In genomic region chr19:5624154-5624663, GRCh38 we compare ENCODE assay signal across 9 cellular contexts. TPM values are rescaled to one million over a fixed set of nuclear protein-coding genes. Genes with fewer than 3 reads are reported as not detected.
A peak's percentile ranks its signal among the peaks of the same experiment; 100 is the strongest.
DNase-seq lines count a peak whose midpoint lies in the region; ATAC-seq, FAIRE-seq and TF ChIP-seq lines count a peak whose summit lies in the region.
"Had no signal": no experiment of that assay in that cellular context is flagged by ENCODE, and none has a peak within 500 bp of the region (broad histone marks: within the 10 kb centered on the region; RNA-seq: fewer than 3 reads in every experiment).

No MANE protein-coding gene starts in this region.

- peaks cover 70% of the 10 kb centered on the region for H3K4me1 ChIP-seq in HepG2 (ENCODE audit: insufficient read depth, low read length)

- H3K4me1 Mint-ChIP-seq in chondrocyte (ENCODE audit: low read depth): peaks cover 45% of the 10 kb centered on the region
- H3K4me1 Mint-ChIP-seq in stimulated activated naive CD8-positive, alpha-beta T cell treated with anti-CD3 and anti-CD28 coated beads, Interleukin-15, Interleukin-2, amounts not matched to agents 100 ng/mL and 50 ng/mL, for 24 hours (ENCODE audit: low read depth): peaks cover 77% of the 10 kb centered on the region

- H3K36me3 Mint-ChIP-seq in chondrocyte (ENCODE audit: low read depth): peaks cover 24% of the 10 kb centered on the region
- H3K36me3 Mint-ChIP-seq in stimulated activated naive CD8-positive, alpha-beta T cell treated with anti-CD3 and anti-CD28 coated beads, Interleukin-15, Interleukin-2, amounts not matched to agents 100 ng/mL and 50 ng/mL, for 24 hours (ENCODE audit: low read depth): peaks cover 83% of the 10 kb centered on the region

- DNase-seq in NCI-H1105 treated with DMSO at 0.1 percent for 48 hours (lab: John Stamatoyannopoulos, UW) (peak; percentile 34), NCI-H1105 (lab: John Stamatoyannopoulos, UW) (no peak), RWPE1 (ENCODE audit: low spot score) (no peak), chondrocyte (ENCODE audit: low spot score) (no peak), HepG2 (ENCODE audit: low spot score) (no peak), OCI-M2 (lab: John Stamatoyannopoulos, UW; ENCODE audit: unreplicated experiment) (no peak)

- H3K27ac ChIP-seq in RWPE1 (peak overlapping the region; percentile 90), HepG2 (ENCODE audit: extremely low read length, insufficient read depth, low read length) (peak overlapping the region; percentile 94)

- H3K4me2 ChIP-seq in HepG2 (ENCODE audit: low read depth, low read length): peak overlapping the region; percentile 93

- ATAC-seq in HepG2 (peak; percentile 8; the same call in 1 of the 3 replicates), GM18861 (IDR thresholded peaks at IDR 0.05; ENCODE audit: unreplicated experiment) (no peak)

- peaks cover 16 to 46% of the 10 kb centered on the region in 2 experiments for H3K36me3 ChIP-seq in HepG2 (replicated peaks in 1 of 2; ENCODE audit: control insufficient read depth in 1 of 2, insufficient read depth in 2 of 2, low read length in 2 of 2)

- peaks cover 0 to 7% of the 10 kb centered on the region in 2 experiments; a peak in 2 of 5 replicates for H3K27me3 ChIP-seq in HepG2 (ENCODE audit: control insufficient read depth in 1 of 2, insufficient read depth in 2 of 2, low read length in 2 of 2)

- no peaks in the 10 kb centered on the region for H3K27me3 Mint-ChIP-seq in chondrocyte (ENCODE audit: low read depth)
- H3K27me3 Mint-ChIP-seq in stimulated activated naive CD8-positive, alpha-beta T cell treated with anti-CD3 and anti-CD28 coated beads, Interleukin-15, Interleukin-2, amounts not matched to agents 100 ng/mL and 50 ng/mL, for 24 hours: no peaks in the 10 kb centered on the region

- no peaks in the 10 kb centered on the region for H3K9me3 Mint-ChIP-seq in chondrocyte (ENCODE audit: low read depth)
- no peaks in the 10 kb centered on the region for H3K9me3 Mint-ChIP-seq in stimulated activated naive CD8-positive, alpha-beta T cell treated with anti-CD3 and anti-CD28 coated beads, Interleukin-15, Interleukin-2, amounts not matched to agents 100 ng/mL and 50 ng/mL, for 24 hours

- POLR2A ChIA-PET in RWPE1 (lab: Yijun Ruan, JAX; ENCODE audit: low non-redundant PET): no interaction called here
- POLR2A ChIA-PET in HepG2 (lab: Yijun Ruan, JAX): interaction anchor here (0.5 to 3.1 kb wide), 7 partner anchors 13 to 91 kb away, joined by 3 to 21 read pairs (median 9); partner anchors contain the start of gene RPL36

- FAIRE-seq in HepG2 (lab: Jason Lieb, UNC): no peak
- FAIRE-seq: G401.6 had no signal

- H4K20me1 ChIP-seq in HepG2 (ENCODE audit: insufficient read depth, low read length): peaks cover 41% of the 10 kb centered on the region

- no TSS peak for BruUV-seq in HepG2 (replicated peaks; lab: Mats Ljungman, UMichigan)

- TF ChIP-seq RAD21 in HepG2 (CRISPR knock-in tag; IDR thresholded peaks at IDR 0.05): no peak

- H3K4me3 Mint-ChIP-seq in chondrocyte (ENCODE audit: unreplicated experiment): peak overlapping the region; percentile 100
- peak overlapping the region; percentile 100 for H3K4me3 Mint-ChIP-seq in stimulated activated naive CD8-positive, alpha-beta T cell treated with anti-CD3 and anti-CD28 coated beads, Interleukin-15, Interleukin-2, amounts not matched to agents 100 ng/mL and 50 ng/mL, for 24 hours

- intact Hi-C loops in HepG2 (cut with micrococcal nuclease; ENCODE audit: unreplicated experiment): no loop called here

- peaks cover 96% of the 10 kb centered on the region for H3K79me2 ChIP-seq in HepG2 (ENCODE audit: insufficient read depth, low read length)

- H3K27ac Mint-ChIP-seq in chondrocyte (ENCODE audit: unreplicated experiment): peak overlapping the region; percentile 94
- peak overlapping the region; percentile 92 for H3K27ac Mint-ChIP-seq in stimulated activated naive CD8-positive, alpha-beta T cell treated with anti-CD3 and anti-CD28 coated beads, Interleukin-15, Interleukin-2, amounts not matched to agents 100 ng/mL and 50 ng/mL, for 24 hours

- H3K4me3 ChIP-seq in HepG2 (replicated peaks in 1 of 3; ENCODE audit: insufficient read depth in 1 of 3, low read depth in 2 of 3, low read length in 3 of 3): peak overlapping the region; percentile 97 to 100 (median 99)

- no peak overlapping the region for H2AFZ ChIP-seq in HepG2 (ENCODE audit: low read length)

- in situ Hi-C loops in HepG2 (cut with HindIII; ENCODE audit: extremely low pct_ligation_motif_present, low pct_unique_long_range_greater_than_20kb): no loop called here

- CTCF ChIA-PET in RWPE1 (lab: Yijun Ruan, JAX): interaction anchor here (0.7 kb wide), 1 partner anchor 391 kb away, joined by 3 read pairs; no protein-coding TSS in a partner anchor
- CTCF ChIA-PET in HepG2 (lab: Yijun Ruan, JAX; ENCODE audit: low intra/inter-chr PET ratio, low total read pairs): no interaction called here

- peak overlapping the region; percentile 96 for H3K9ac ChIP-seq in HepG2 (ENCODE audit: insufficient read depth, low read depth, low read length)

- no peaks in the 10 kb centered on the region for H3K9me3 ChIP-seq in HepG2 (ENCODE audit: low read length)

- TF ChIP-seq POLR2A in HepG2 (IDR thresholded peaks at IDR 0.05; ENCODE audit: insufficient read depth in 1 of 2, low read depth in 2 of 2, low read length in 2 of 2): no peak

- TF ChIP-seq EP300 in HepG2 (IDR thresholded peaks at IDR 0.05; ENCODE audit: low read depth in 2 of 2, low read length in 2 of 2): no peak
- TF ChIP-seq EP300 in HepG2 (CRISPR knock-in tag; IDR thresholded peaks at IDR 0.05; ENCODE audit: borderline replicate concordance): no peak

- 4% methylated on average over 15 of the region's 15 CpGs for WGBS in HepG2 (ENCODE audit: low lambda C conversion rate)

- no peak for TF ChIP-seq CTCF in RWPE1 (conservative IDR thresholded peaks at IDR 0.05; ENCODE audit: low read depth)
- no peak for TF ChIP-seq CTCF in chondrocyte (IDR thresholded peaks at IDR 0.05)
- TF ChIP-seq CTCF in HepG2 (CRISPR knock-in tag; IDR thresholded peaks at IDR 0.05): no peak

RNA-seq across cellular contexts. Expression of gene SAFB, which starts 1.3 kb away (rescaled TPM):
- total RNA-seq in chondrocyte: 56.6 to 77.1 TPM (median 58.3 TPM) in 3 replicates
- 28.4 and 43.4 TPM in 2 replicates for total RNA-seq in HepG2 (2016; rRNA removed; fragmentation: Illumina TruSeq; extraction: Trizol)
- 14.7 and 17.5 TPM in 2 replicates for total RNA-seq in HepG2 (2016; cell fraction: cytosol; rRNA removed; fragmentation: Illumina TruSeq; extraction: Trizol; ENCODE audit: low read depth)
- total RNA-seq in HepG2 (2016; cell fraction: insoluble cytoplasmic fraction; rRNA removed; fragmentation: Illumina TruSeq; extraction: Trizol): 31.2 and 39.6 TPM in 2 replicates
- total RNA-seq in HepG2 (2016; cell fraction: membrane; rRNA removed; fragmentation: Illumina TruSeq; extraction: Trizol): 15.8 and 15.9 TPM in 2 replicates
- total RNA-seq in HepG2 (2016; cell fraction: nucleus; rRNA removed; fragmentation: Illumina TruSeq; extraction: Trizol): 52.0 and 55.7 TPM in 2 replicates
- 21.0 and 27.2 TPM in 2 replicates for polyA plus RNA-seq in HepG2 (2011; rRNA removed)
- polyA plus RNA-seq in HepG2 (2011; cell fraction: cytosol; rRNA removed): 25.0 and 48.1 TPM in 2 replicates
- 153 and 157 TPM in 2 replicates for polyA plus RNA-seq in HepG2 (2011; cell fraction: nucleus; rRNA removed)
- polyA plus RNA-seq in HepG2 (2012): 55.4 and 72.9 TPM in 2 replicates
- polyA plus RNA-seq in HepG2 (2016; cell fraction: cytosol; fragmentation: Illumina TruSeq; extraction: Trizol; ENCODE audit: low read depth): 3.6 and 3.8 TPM in 2 replicates
- 67.5 and 86.2 TPM in 2 replicates for polyA plus RNA-seq in HepG2 (2016; cell fraction: insoluble cytoplasmic fraction; fragmentation: Illumina TruSeq; extraction: Trizol; ENCODE audit: low read depth)
- 6.0 and 7.3 TPM in 2 replicates for polyA plus RNA-seq in HepG2 (2016; cell fraction: membrane; fragmentation: Illumina TruSeq; extraction: Trizol; ENCODE audit: low read depth)
- 107 and 108 TPM in 2 replicates for polyA plus RNA-seq in HepG2 (2016; cell fraction: nucleus; fragmentation: Illumina TruSeq; extraction: Trizol; ENCODE audit: insufficient read depth, low read depth)
- 19.3 and 26.4 TPM in 2 replicates for polyA minus RNA-seq in HepG2 (2011; rRNA and poly(A)+ RNA removed; ENCODE audit: low replicate concordance)
- 31.4 and 31.7 TPM in 2 replicates for polyA minus RNA-seq in HepG2 (2011; cell fraction: cytosol; rRNA and poly(A)+ RNA removed)
- polyA minus RNA-seq in HepG2 (2011; cell fraction: nucleus; rRNA and poly(A)+ RNA removed): 66.7 and 69.6 TPM in 2 replicates

RNA-seq across cellular contexts. Expression of gene SAFB2, which starts 1.6 kb away (rescaled TPM):
- total RNA-seq in chondrocyte (48.2 to 62.7 TPM (median 49.2 TPM) in 3 replicates), HepG2 (2016; rRNA removed; fragmentation: Illumina TruSeq; extraction: Trizol) (22.9 and 31.5 TPM in 2 replicates)
- 28.6 and 30.0 TPM in 2 replicates for total RNA-seq in HepG2 (2016; cell fraction: cytosol; rRNA removed; fragmentation: Illumina TruSeq; extraction: Trizol; ENCODE audit: low read depth)
- 16.7 and 28.5 TPM in 2 replicates for total RNA-seq in HepG2 (2016; cell fraction: insoluble cytoplasmic fraction; rRNA removed; fragmentation: Illumina TruSeq; extraction: Trizol)
- 18.7 and 21.5 TPM in 2 replicates for total RNA-seq in HepG2 (2016; cell fraction: membrane; rRNA removed; fragmentation: Illumina TruSeq; extraction: Trizol)
- total RNA-seq in HepG2 (2016; cell fraction: nucleus; rRNA removed; fragmentation: Illumina TruSeq; extraction: Trizol): 38.9 and 43.4 TPM in 2 replicates
- polyA plus RNA-seq in HepG2 (2011; rRNA removed): 11.2 and 16.8 TPM in 2 replicates
- polyA plus RNA-seq in HepG2 (2011; cell fraction: cytosol; rRNA removed): 4.4 and 7.8 TPM in 2 replicates
- 123 and 130 TPM in 2 replicates for polyA plus RNA-seq in HepG2 (2011; cell fraction: nucleus; rRNA removed)
- 34.2 and 41.5 TPM in 2 replicates for polyA plus RNA-seq in HepG2 (2012)
- 7.4 and 9.0 TPM in 2 replicates for polyA plus RNA-seq in HepG2 (2016; cell fraction: cytosol; fragmentation: Illumina TruSeq; extraction: Trizol; ENCODE audit: low read depth)
- 37.3 and 38.4 TPM in 2 replicates for polyA plus RNA-seq in HepG2 (2016; cell fraction: insoluble cytoplasmic fraction; fragmentation: Illumina TruSeq; extraction: Trizol; ENCODE audit: low read depth)
- 8.7 and 10.4 TPM in 2 replicates for polyA plus RNA-seq in HepG2 (2016; cell fraction: membrane; fragmentation: Illumina TruSeq; extraction: Trizol; ENCODE audit: low read depth)
- 110 and 111 TPM in 2 replicates for polyA plus RNA-seq in HepG2 (2016; cell fraction: nucleus; fragmentation: Illumina TruSeq; extraction: Trizol; ENCODE audit: insufficient read depth, low read depth)
- 14.4 and 17.7 TPM in 2 replicates for polyA minus RNA-seq in HepG2 (2011; rRNA and poly(A)+ RNA removed; ENCODE audit: low replicate concordance)
- 7.1 and 9.7 TPM in 2 replicates for polyA minus RNA-seq in HepG2 (2011; cell fraction: cytosol; rRNA and poly(A)+ RNA removed)
- polyA minus RNA-seq in HepG2 (2011; cell fraction: nucleus; rRNA and poly(A)+ RNA removed): 82.5 and 91.5 TPM in 2 replicates

RNA-seq across cellular contexts. Expression of gene MICOS13, which starts 56.1 kb away (rescaled TPM):
- total RNA-seq in chondrocyte (61.0 to 66.6 TPM (median 65.3 TPM) in 3 replicates), HepG2 (2016; rRNA removed; fragmentation: Illumina TruSeq; extraction: Trizol) (35.4 and 37.9 TPM in 2 replicates)
- total RNA-seq in HepG2 (2016; cell fraction: cytosol; rRNA removed; fragmentation: Illumina TruSeq; extraction: Trizol; ENCODE audit: low read depth): 20.7 and 21.7 TPM in 2 replicates
- total RNA-seq in HepG2 (2016; cell fraction: insoluble cytoplasmic fraction; rRNA removed; fragmentation: Illumina TruSeq; extraction: Trizol): 38.9 and 39.8 TPM in 2 replicates
- 22.9 and 26.0 TPM in 2 replicates for total RNA-seq in HepG2 (2016; cell fraction: membrane; rRNA removed; fragmentation: Illumina TruSeq; extraction: Trizol)
- total RNA-seq in HepG2 (2016; cell fraction: nucleus; rRNA removed; fragmentation: Illumina TruSeq; extraction: Trizol): 18.4 and 19.8 TPM in 2 replicates
- 28.8 and 40.0 TPM in 2 replicates for polyA plus RNA-seq in HepG2 (2011; rRNA removed)
- 16.8 and 30.9 TPM in 2 replicates for polyA plus RNA-seq in HepG2 (2011; cell fraction: cytosol; rRNA removed)
- polyA plus RNA-seq in HepG2 (2011; cell fraction: nucleus; rRNA removed): 13.2 and 15.1 TPM in 2 replicates
- polyA plus RNA-seq in HepG2 (2012): 13.1 and 19.3 TPM in 2 replicates
- 20.6 and 24.5 TPM in 2 replicates for polyA plus RNA-seq in HepG2 (2016; cell fraction: cytosol; fragmentation: Illumina TruSeq; extraction: Trizol; ENCODE audit: low read depth)
- polyA plus RNA-seq in HepG2 (2016; cell fraction: insoluble cytoplasmic fraction; fragmentation: Illumina TruSeq; extraction: Trizol; ENCODE audit: low read depth): 37.7 and 43.8 TPM in 2 replicates
- polyA plus RNA-seq in HepG2 (2016; cell fraction: membrane; fragmentation: Illumina TruSeq; extraction: Trizol; ENCODE audit: low read depth): 19.5 and 22.0 TPM in 2 replicates
- polyA plus RNA-seq in HepG2 (2016; cell fraction: nucleus; fragmentation: Illumina TruSeq; extraction: Trizol; ENCODE audit: insufficient read depth, low read depth): 32.1 and 41.0 TPM in 2 replicates
- polyA minus RNA-seq in HepG2 (2011; rRNA and poly(A)+ RNA removed; ENCODE audit: low replicate concordance): 14.6 and 22.6 TPM in 2 replicates
- polyA minus RNA-seq in HepG2 (2011; cell fraction: cytosol; rRNA and poly(A)+ RNA removed): 6.3 and 9.1 TPM in 2 replicates
- polyA minus RNA-seq in HepG2 (2011; cell fraction: nucleus; rRNA and poly(A)+ RNA removed): 6.0 and 7.5 TPM in 2 replicates

RNA-seq across cellular contexts. Expression of gene TINCR, which starts 56.5 kb away (rescaled TPM):
- total RNA-seq in chondrocyte (1.7 to 17.0 TPM (median 2.0 TPM) in 3 replicates), HepG2 (2016; rRNA removed; fragmentation: Illumina TruSeq; extraction: Trizol) (0.04 and 0.33 TPM in 2 replicates)
- not detected in 2 replicates for total RNA-seq in HepG2 (2016; cell fraction: cytosol; rRNA removed; fragmentation: Illumina TruSeq; extraction: Trizol; ENCODE audit: low read depth)
- 0.28 and 0.39 TPM in 2 replicates for total RNA-seq in HepG2 (2016; cell fraction: insoluble cytoplasmic fraction; rRNA removed; fragmentation: Illumina TruSeq; extraction: Trizol)
- 0.07 TPM in 1 of 2 replicates, not detected in the other for total RNA-seq in HepG2 (2016; cell fraction: membrane; rRNA removed; fragmentation: Illumina TruSeq; extraction: Trizol)
- total RNA-seq in HepG2 (2016; cell fraction: nucleus; rRNA removed; fragmentation: Illumina TruSeq; extraction: Trizol): 0.09 TPM in 1 of 2 replicates, not detected in the other
- 0.17 and 0.30 TPM in 2 replicates for polyA plus RNA-seq in HepG2 (2011; rRNA removed)
- 0.15 and 0.22 TPM in 2 replicates for polyA plus RNA-seq in HepG2 (2011; cell fraction: cytosol; rRNA removed)
- 0.53 and 0.68 TPM in 2 replicates for polyA plus RNA-seq in HepG2 (2011; cell fraction: nucleus; rRNA removed)
- 0.08 and 0.59 TPM in 2 replicates for polyA plus RNA-seq in HepG2 (2012)
- 0.03 and 0.40 TPM in 2 replicates for polyA plus RNA-seq in HepG2 (2016; cell fraction: cytosol; fragmentation: Illumina TruSeq; extraction: Trizol; ENCODE audit: low read depth)
- polyA plus RNA-seq in HepG2 (2016; cell fraction: insoluble cytoplasmic fraction; fragmentation: Illumina TruSeq; extraction: Trizol; ENCODE audit: low read depth): 0.17 TPM in 1 of 2 replicates, not detected in the other
- 0.12 and 0.14 TPM in 2 replicates for polyA plus RNA-seq in HepG2 (2016; cell fraction: membrane; fragmentation: Illumina TruSeq; extraction: Trizol; ENCODE audit: low read depth)
- polyA plus RNA-seq in HepG2 (2016; cell fraction: nucleus; fragmentation: Illumina TruSeq; extraction: Trizol; ENCODE audit: insufficient read depth, low read depth): 0.12 and 0.45 TPM in 2 replicates
- polyA minus RNA-seq in HepG2 (2011; rRNA and poly(A)+ RNA removed; ENCODE audit: low replicate concordance): 0.30 and 7.6 TPM in 2 replicates
- polyA minus RNA-seq in HepG2 (2011; cell fraction: cytosol; rRNA and poly(A)+ RNA removed): not detected in 2 replicates
- 0.62 TPM in 1 of 2 replicates, not detected in the other for polyA minus RNA-seq in HepG2 (2011; cell fraction: nucleus; rRNA and poly(A)+ RNA removed)

RNA-seq across cellular contexts. Expression of gene HSD11B1L, which starts 56.6 kb away (rescaled TPM):
- total RNA-seq in chondrocyte (7.2 to 9.9 TPM (median 9.9 TPM) in 3 replicates), HepG2 (2016; rRNA removed; fragmentation: Illumina TruSeq; extraction: Trizol) (2.8 TPM in 2 replicates)
- total RNA-seq in HepG2 (2016; cell fraction: cytosol; rRNA removed; fragmentation: Illumina TruSeq; extraction: Trizol; ENCODE audit: low read depth): 2.6 and 3.3 TPM in 2 replicates
- total RNA-seq in HepG2 (2016; cell fraction: insoluble cytoplasmic fraction; rRNA removed; fragmentation: Illumina TruSeq; extraction: Trizol): 1.6 and 2.1 TPM in 2 replicates
- total RNA-seq in HepG2 (2016; cell fraction: membrane; rRNA removed; fragmentation: Illumina TruSeq; extraction: Trizol): 3.9 and 5.5 TPM in 2 replicates
- 0.81 and 0.94 TPM in 2 replicates for total RNA-seq in HepG2 (2016; cell fraction: nucleus; rRNA removed; fragmentation: Illumina TruSeq; extraction: Trizol)
- polyA plus RNA-seq in HepG2 (2011; rRNA removed): 3.9 and 4.6 TPM in 2 replicates
- polyA plus RNA-seq in HepG2 (2011; cell fraction: cytosol; rRNA removed): 4.2 and 6.2 TPM in 2 replicates
- 6.3 and 7.3 TPM in 2 replicates for polyA plus RNA-seq in HepG2 (2011; cell fraction: nucleus; rRNA removed)
- polyA plus RNA-seq in HepG2 (2012): 1.9 and 3.0 TPM in 2 replicates
- polyA plus RNA-seq in HepG2 (2016; cell fraction: cytosol; fragmentation: Illumina TruSeq; extraction: Trizol; ENCODE audit: low read depth): 3.6 and 4.2 TPM in 2 replicates
- polyA plus RNA-seq in HepG2 (2016; cell fraction: insoluble cytoplasmic fraction; fragmentation: Illumina TruSeq; extraction: Trizol; ENCODE audit: low read depth): 2.5 and 3.3 TPM in 2 replicates
- polyA plus RNA-seq in HepG2 (2016; cell fraction: membrane; fragmentation: Illumina TruSeq; extraction: Trizol; ENCODE audit: low read depth): 3.3 and 3.5 TPM in 2 replicates
- 3.3 and 3.4 TPM in 2 replicates for polyA plus RNA-seq in HepG2 (2016; cell fraction: nucleus; fragmentation: Illumina TruSeq; extraction: Trizol; ENCODE audit: insufficient read depth, low read depth)
- polyA minus RNA-seq in HepG2 (2011; rRNA and poly(A)+ RNA removed; ENCODE audit: low replicate concordance): 0.21 and 1.8 TPM in 2 replicates
- 1.1 and 3.1 TPM in 2 replicates for polyA minus RNA-seq in HepG2 (2011; cell fraction: cytosol; rRNA and poly(A)+ RNA removed)
- polyA minus RNA-seq in HepG2 (2011; cell fraction: nucleus; rRNA and poly(A)+ RNA removed): 0.52 and 1.1 TPM in 2 replicates
